Comparison of ENCODE assay signal across 32 cellular contexts in the genomic region with DNA sequence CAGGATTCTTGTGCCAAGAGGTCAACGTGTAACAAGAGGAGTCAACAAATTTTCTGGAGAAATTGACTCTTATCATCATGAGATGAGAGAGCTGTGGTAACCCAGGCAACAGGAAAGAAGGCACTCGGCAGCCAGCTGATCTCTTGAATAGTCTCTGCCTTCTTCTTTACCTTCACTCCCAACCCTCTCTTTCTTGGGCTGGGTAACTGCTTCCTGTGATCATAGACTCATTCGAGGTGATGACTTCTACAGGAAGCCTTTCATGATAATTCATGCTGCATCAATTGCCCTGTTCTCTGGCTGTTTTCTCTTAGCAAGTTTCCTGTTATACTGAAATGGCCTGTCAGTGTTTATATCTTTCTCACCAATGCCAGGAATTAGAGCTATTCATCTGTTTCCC.
"Had no signal": no experiment of that assay in that cellular context is flagged by ENCODE, and none has a peak within 500 bp of the region (broad histone marks: within the 10 kb centered on the region; RNA-seq: fewer than 3 reads in every experiment).

No MANE protein-coding gene starts in this region.

- H3K36me3 Mint-ChIP-seq: activated CD4-positive, alpha-beta memory T cell treated with anti-CD3 and anti-CD28 coated beads for 36 hours; activated CD8-positive, alpha-beta memory T cell treated with anti-CD3 and anti-CD28 coated beads, Interleukin-2, amount 10 ng/mL, durations not matched to agents 7 days and 5 days; activated naive CD4-positive, alpha-beta T cell treated with anti-CD3 and anti-CD28 coated beads, Interleukin-2, amount 50 U/mL, for 72 hours; activated naive CD8-positive, alpha-beta T cell treated with anti-CD3 and anti-CD28 coated beads, Interleukin-2, amount 10 ng/mL, durations not matched to agents 7 days and 5 days; brain had no signal

- H3K4me3 Mint-ChIP-seq: activated CD4-positive, alpha-beta memory T cell treated with anti-CD3 and anti-CD28 coated beads for 36 hours; activated CD4-positive, alpha-beta T cell treated with anti-CD3 and anti-CD28 coated beads for 36 hours; activated CD4-positive, alpha-beta T cell treated with anti-CD3 and anti-CD28 coated beads, Interleukin-2, amount 10 ng/mL, durations not matched to agents 24 days and 14 days; activated CD8-positive, alpha-beta memory T cell treated with anti-CD3 and anti-CD28 coated beads, Interleukin-2, amount 10 ng/mL, durations not matched to agents 7 days and 5 days; activated CD8-positive, alpha-beta T cell treated with anti-CD3 and anti-CD28 coated beads, Interleukin-2, amount 10 ng/mL, durations not matched to agents 7 days and 5 days; activated naive CD8-positive, alpha-beta T cell treated with anti-CD3 and anti-CD28 coated beads, Interleukin-2, amount 10 ng/mL, durations not matched to agents 7 days and 5 days; activated T-helper 1 cell treated with anti-CD3 and anti-CD28 coated beads, Interleukin-12 subunit alpha, Interleukin-12 subunit beta, Interleukin-2, Interleukin-4 antibody, amounts not matched to agents 30 ng/mL and 10 ng/mL and 1 ng/mL, durations not matched to agents 14 hours and 24 hours and 36 hours; brain; endodermal cell; T-helper 17 cell; T-helper 2 cell treated with Interferon-gamma antibody and Interleukin-4, amounts not matched to agents 5 μg/mL and 100 μg/mL, for 36 hours had no signal

- H3K27me3 Mint-ChIP-seq: activated CD4-positive, alpha-beta memory T cell treated with anti-CD3 and anti-CD28 coated beads for 36 hours; activated CD4-positive, alpha-beta T cell treated with anti-CD3 and anti-CD28 coated beads for 36 hours; activated CD4-positive, alpha-beta T cell treated with anti-CD3 and anti-CD28 coated beads, Interleukin-2, amount 10 ng/mL, durations not matched to agents 24 days and 14 days; activated CD8-positive, alpha-beta memory T cell treated with anti-CD3 and anti-CD28 coated beads, Interleukin-2, amount 10 ng/mL, durations not matched to agents 7 days and 5 days; activated naive CD8-positive, alpha-beta T cell treated with anti-CD3 and anti-CD28 coated beads, Interleukin-2, amount 10 ng/mL, durations not matched to agents 7 days and 5 days; brain; T-helper 17 cell had no signal

- H3K27ac ChIP-seq: ascending aorta, breast epithelium, cardiac muscle cell, colonic mucosa had no signal

- H3K27ac Mint-ChIP-seq: activated CD4-positive, alpha-beta memory T cell treated with anti-CD3 and anti-CD28 coated beads for 36 hours; activated CD4-positive, alpha-beta T cell treated with anti-CD3 and anti-CD28 coated beads for 36 hours; activated CD4-positive, alpha-beta T cell treated with anti-CD3 and anti-CD28 coated beads, Interleukin-2, amount 10 ng/mL, durations not matched to agents 24 days and 14 days; activated CD8-positive, alpha-beta memory T cell treated with anti-CD3 and anti-CD28 coated beads, Interleukin-2, amount 10 ng/mL, durations not matched to agents 7 days and 5 days; activated CD8-positive, alpha-beta T cell treated with anti-CD3 and anti-CD28 coated beads, Interleukin-2, amount 10 ng/mL, durations not matched to agents 7 days and 5 days; activated naive CD4-positive, alpha-beta T cell treated with anti-CD3 and anti-CD28 coated beads, Interleukin-2, amount 50 U/mL, for 72 hours; activated naive CD8-positive, alpha-beta T cell treated with anti-CD3 and anti-CD28 coated beads, Interleukin-2, amount 10 ng/mL, durations not matched to agents 7 days and 5 days; activated T-helper 1 cell treated with anti-CD3 and anti-CD28 coated beads, Interleukin-12 subunit alpha, Interleukin-12 subunit beta, Interleukin-2, Interleukin-4 antibody, amounts not matched to agents 30 ng/mL and 10 ng/mL and 1 ng/mL, durations not matched to agents 14 hours and 24 hours and 36 hours; activated T-helper 2 cell treated with anti-CD3 and anti-CD28 coated beads, Interferon-gamma antibody, Interleukin-2, Interleukin-4, amounts not matched to agents 10 μg/mL and 5 μg/mL and 100 μg/mL, durations not matched to agents 14 hours and 24 hours and 36 hours; brain; endodermal cell; T-helper 17 cell; T-helper 2 cell treated with Interferon-gamma antibody and Interleukin-4, amounts not matched to agents 5 μg/mL and 100 μg/mL, for 36 hours had no signal

- H3K9me3 Mint-ChIP-seq: activated CD4-positive, alpha-beta T cell treated with anti-CD3 and anti-CD28 coated beads, Interleukin-2, amount 10 ng/mL, durations not matched to agents 24 days and 14 days had no signal

- H3K36me3 ChIP-seq: ascending aorta, breast epithelium, cardiac muscle cell, colonic mucosa had no signal

- FAIRE-seq: frontal cortex had no signal

- H3K4me3 ChIP-seq: ascending aorta, breast epithelium, cardiac muscle cell, colonic mucosa had no signal

- ATAC-seq: activated CD4-positive, alpha-beta T cell treated with anti-CD3 and anti-CD28 coated beads for 36 hours; activated CD8-positive, alpha-beta memory T cell treated with anti-CD3 and anti-CD28 coated beads, Interleukin-2, amount 10 ng/mL, durations not matched to agents 7 days and 5 days; activated CD8-positive, alpha-beta T cell treated with anti-CD3 and anti-CD28 coated beads, Interleukin-2, amount 10 ng/mL, durations not matched to agents 7 days and 5 days; activated naive CD4-positive, alpha-beta T cell treated with anti-CD3 and anti-CD28 coated beads, Interleukin-2, amount 50 U/mL, for 72 hours; esophagus mucosa; T-helper 17 cell had no signal

- H3K4me1 ChIP-seq: ascending aorta, breast epithelium, colonic mucosa had no signal

- H3K4me1 Mint-ChIP-seq: activated CD4-positive, alpha-beta T cell treated with anti-CD3 and anti-CD28 coated beads, Interleukin-2, amount 10 ng/mL, durations not matched to agents 24 days and 14 days; activated CD8-positive, alpha-beta memory T cell treated with anti-CD3 and anti-CD28 coated beads, Interleukin-2, amount 10 ng/mL, durations not matched to agents 7 days and 5 days; activated naive CD8-positive, alpha-beta T cell treated with anti-CD3 and anti-CD28 coated beads, Interleukin-2, amount 10 ng/mL, durations not matched to agents 7 days and 5 days; brain; T-helper 17 cell had no signal

- H3K9me3 ChIP-seq: ascending aorta, breast epithelium, colonic mucosa had no signal

- DNase-seq: activated CD4-positive, alpha-beta memory T cell treated with anti-CD3 and anti-CD28 coated beads for 36 hours; activated CD4-positive, alpha-beta T cell treated with anti-CD3 and anti-CD28 coated beads for 36 hours; activated CD4-positive, alpha-beta T cell treated with anti-CD3 and anti-CD28 coated beads, Interleukin-2, amount 10 ng/mL, durations not matched to agents 24 days and 14 days; activated CD4-positive, CD25-positive, alpha-beta regulatory T cell; activated CD4-positive, CD25-positive, alpha-beta regulatory T cell treated with anti-CD3 and anti-CD28 coated beads, Interleukin-2, amount 50 U/mL, for 72 hours; activated CD8-positive, alpha-beta memory T cell treated with anti-CD3 and anti-CD28 coated beads, Interleukin-2, amount 10 ng/mL, durations not matched to agents 7 days and 5 days; activated CD8-positive, alpha-beta memory T cell treated with anti-CD3 and anti-CD28 coated beads, Interleukin-2, amount 50 U/mL, for 4 hours; activated CD8-positive, alpha-beta T cell treated with anti-CD3 and anti-CD28 coated beads, Interleukin-2, amount 10 ng/mL, durations not matched to agents 7 days and 5 days; activated effector memory CD4-positive, alpha-beta T cell treated with anti-CD3 and anti-CD28 coated beads, Interleukin-2, amount 50 U/mL, for 16 hours; activated naive CD8-positive, alpha-beta T cell treated with anti-CD3 and anti-CD28 coated beads, Interleukin-2, amount 10 ng/mL, durations not matched to agents 7 days and 5 days; activated T-cell treated with anti-CD3 and anti-CD28 coated beads, Interleukin-2, amount 50 U/mL, for 1 hour; activated T-cell treated with anti-CD3 and anti-CD28 coated beads, Interleukin-2, amount 50 U/mL, for 48 hours; central memory CD4-positive, alpha-beta T cell; cerebellar nuclear complex; colonic mucosa; effector CD8-positive, alpha-beta T cell; endodermal cell; foreskin fibroblast; head of caudate nucleus; T-helper 1 cell; T-helper 17 cell; T1000 had no signal

- H3K27me3 ChIP-seq: ascending aorta, breast epithelium, cardiac muscle cell, colonic mucosa had no signal
